ENCODE assay signal across 15 cellular contexts in genomic region chr7:157618823-157619606, GRCh38.
A peak's percentile ranks its signal among the peaks of the same experiment; 100 is the strongest.
DNase-seq lines count a peak whose midpoint lies in the region; TF ChIP-seq lines count a peak whose summit lies in the region.
"Had no signal": no experiment of that assay in that cellular context is flagged by ENCODE, and none has a peak within 500 bp of the region (broad histone marks: within the 10 kb centered on the region; RNA-seq: fewer than 3 reads in every experiment).

No MANE protein-coding gene starts in this region.

- peak; percentile 43 for DNase-seq in islet precursor cell
- DNase-seq in osteoblast (ENCODE audit: insufficient read length, low spot score, missing footprints) = peak; percentile 69
- peak; percentile 55 for DNase-seq in sigmoid colon
- DNase-seq in AG20443 (ENCODE audit: low spot score) = no peak
- no peak for DNase-seq in CD8-positive, alpha-beta memory T cell
- DNase-seq: Caco-2; CD4-positive, alpha-beta memory T cell; DMS153; DND-41; H9 had no signal

- H3K9me3 ChIP-seq in BLaER1 (no peaks in the 10 kb centered on the region), osteoblast (ENCODE audit: low read depth, low read length) (no peaks in the 10 kb centered on the region), sigmoid colon (no peaks in the 10 kb centered on the region)
- H3K9me3 ChIP-seq in CD8-positive, alpha-beta memory T cell (ENCODE audit: low read length) = no peaks in the 10 kb centered on the region
- H3K9me3 ChIP-seq: BLaER1 treated with 17β-estradiol and CSF1 and Interleukin-3, amounts not matched to agents 10 nM and 100 nM; Caco-2 had no signal

- TF ChIP-seq EP300 in sigmoid colon (IDR thresholded peaks at IDR 0.05) = no peak

- H3K27ac ChIP-seq in BLaER1 = no peak overlapping the region
- no peak overlapping the region for H3K27ac ChIP-seq in osteoblast (ENCODE audit: low read depth, low read length)
- H3K27ac ChIP-seq in sigmoid colon = no peak overlapping the region
- no peak overlapping the region for H3K27ac ChIP-seq in CD8-positive, alpha-beta memory T cell (ENCODE audit: low read depth, low read length)
- H3K27ac ChIP-seq: BLaER1 treated with 17β-estradiol and CSF1 and Interleukin-3, amounts not matched to agents 10 nM and 100 nM had no signal

- H3K79me2 ChIP-seq in osteoblast (ENCODE audit: insufficient read depth, low read length) = no peaks in the 10 kb centered on the region

- no peak overlapping the region for H3K27ac Mint-ChIP-seq in CD8-positive, alpha-beta memory T cell
- H3K27ac Mint-ChIP-seq: B cell; CD14-positive monocyte; CD4-positive, alpha-beta memory T cell; GM23338; H9 had no signal

- peaks cover 0 to 3% (median 0%) of the 10 kb centered on the region in 5 donors for H3K9me3 Mint-ChIP-seq in CD8-positive, alpha-beta memory T cell
- H3K9me3 Mint-ChIP-seq: H9 had no signal

- no peak for TF ChIP-seq POLR2A in sigmoid colon (IDR thresholded peaks at IDR 0.05)

- peak overlapping the region; percentile 29; the same call in 1 of the 2 replicates for H3K4me2 ChIP-seq in BLaER1
- no peak overlapping the region for H3K4me2 ChIP-seq in osteoblast (ENCODE audit: insufficient read depth, low read length)
- H3K4me2 ChIP-seq: GM23338 had no signal

- POLR2A ChIA-PET in CD8-positive, alpha-beta memory T cell (lab: Charles Lee) = no interaction called here

- no peak overlapping the region for H2AFZ ChIP-seq in osteoblast (ENCODE audit: low read length)
- H2AFZ ChIP-seq: GM23338 had no signal

- H3K27me3 ChIP-seq in BLaER1 = no peaks in the 10 kb centered on the region
- no peaks in the 10 kb centered on the region for H3K27me3 ChIP-seq in osteoblast (ENCODE audit: insufficient read depth, low read length)
- H3K27me3 ChIP-seq in sigmoid colon = no peaks in the 10 kb centered on the region
- no peaks in the 10 kb centered on the region for H3K27me3 ChIP-seq in CD8-positive, alpha-beta memory T cell (ENCODE audit: insufficient read depth, low read length, poor library complexity, severe bottlenecking)

- peaks cover 5 to 22% of the 10 kb centered on the region in 2 donors for H3K27me3 Mint-ChIP-seq in CD8-positive, alpha-beta memory T cell
- H3K27me3 Mint-ChIP-seq: CD4-positive, alpha-beta memory T cell had no signal

- no peaks in the 10 kb centered on the region for H3K36me3 Mint-ChIP-seq in CD8-positive, alpha-beta memory T cell
- H3K36me3 Mint-ChIP-seq: CD14-positive monocyte; CD4-positive, alpha-beta memory T cell had no signal

- H3K4me1 ChIP-seq in BLaER1 (peaks cover 51% of the 10 kb centered on the region), osteoblast (ENCODE audit: insufficient read depth, low read length) (no peaks in the 10 kb centered on the region), sigmoid colon (peaks cover 0 to 1% (median 0%) of the 10 kb centered on the region in 4 donors)
- H3K4me1 ChIP-seq in CD8-positive, alpha-beta memory T cell (ENCODE audit: insufficient read depth, low read length) = peaks cover 17% of the 10 kb centered on the region
- H3K4me1 ChIP-seq: Caco-2 had no signal

- no peaks in the 10 kb centered on the region for H4K20me1 ChIP-seq in BLaER1
- H4K20me1 ChIP-seq in osteoblast (ENCODE audit: insufficient read depth, low read length) = no peaks in the 10 kb centered on the region
- H4K20me1 ChIP-seq: BLaER1 treated with 17β-estradiol and CSF1 and Interleukin-3, amounts not matched to agents 10 nM and 100 nM had no signal

- H3K4me3 ChIP-seq in BLaER1 (no peak overlapping the region), osteoblast (ENCODE audit: insufficient read depth, low read length) (no peak overlapping the region), sigmoid colon (no peak overlapping the region)
- H3K4me3 ChIP-seq in CD8-positive, alpha-beta memory T cell (ENCODE audit: low read length) = no peak overlapping the region
- H3K4me3 ChIP-seq: BLaER1 treated with 17β-estradiol and CSF1 and Interleukin-3, amounts not matched to agents 10 nM and 100 nM; GM23338 had no signal

- no peaks in the 10 kb centered on the region for H3K36me3 ChIP-seq in BLaER1
- no peaks in the 10 kb centered on the region for H3K36me3 ChIP-seq in osteoblast (ENCODE audit: insufficient read depth, low read length)
- no peaks in the 10 kb centered on the region for H3K36me3 ChIP-seq in sigmoid colon
- H3K36me3 ChIP-seq in CD8-positive, alpha-beta memory T cell (ENCODE audit: insufficient read depth, low read length) = no peaks in the 10 kb centered on the region
- H3K36me3 ChIP-seq: BLaER1 treated with 17β-estradiol and CSF1 and Interleukin-3, amounts not matched to agents 10 nM and 100 nM had no signal

- peaks cover 6 to 16% (median 7%) of the 10 kb centered on the region in 3 donors for H3K4me1 Mint-ChIP-seq in CD8-positive, alpha-beta memory T cell
- H3K4me1 Mint-ChIP-seq: B cell, CD14-positive monocyte, GM23338, H9 had no signal

- intact Hi-C loops in sigmoid colon (cut with DNase I) = no loop called here

- H3K9ac ChIP-seq in BLaER1 = no peak overlapping the region
- H3K9ac ChIP-seq: BLaER1 treated with 17β-estradiol and CSF1 and Interleukin-3, amounts not matched to agents 10 nM and 100 nM had no signal

- no peak overlapping the region for H3K4me3 Mint-ChIP-seq in CD8-positive, alpha-beta memory T cell
- H3K4me3 Mint-ChIP-seq: B cell; CD14-positive monocyte; CD4-positive, alpha-beta memory T cell; GM23338; H9 had no signal

- WGBS in sigmoid colon, 2 donors = 81 to 91% methylated on average over 21 of the region's 21 CpGs

- CTCF ChIA-PET in CD8-positive, alpha-beta memory T cell (lab: Charles Lee) = no interaction called here

- TF ChIP-seq CTCF in osteoblast (IDR thresholded peaks at IDR 0.05; ENCODE audit: extremely low read depth, low read depth, low read length) = no peak
- TF ChIP-seq CTCF in sigmoid colon (IDR thresholded peaks at IDR 0.05) = no peak

Comparison
In these comparisons a context has a peak if more than half of its experiments do, and no peak if none do; other contexts are left out.
1. DNase-seq: peak in islet precursor cell (single experiment), osteoblast (single experiment) and sigmoid colon (single experiment); none in AG20443 (single experiment) and CD8-positive, alpha-beta memory T cell (0 of 5).